In genomic region chr17:31549525-31550388, GRCh38 we compare ENCODE assay signal across 1 cellular context.
A peak's percentile ranks its signal among the peaks of the same experiment; 100 is the strongest.
TF ChIP-seq lines count a peak whose summit lies in the region.

No MANE protein-coding gene starts in this region.

TF ChIP-seq in HEK293, 187 proteins besides CTCF, POLR2A, EP300 and RAD21 (continued from another document):
- TF ChIP-seq FEZF1 (tag by site-specific recombination; IDR thresholded peaks at IDR 0.05) (no peak), ZNF350 (tag by site-specific recombination; IDR thresholded peaks at IDR 0.05) (no peak), ZNF184 (tag by site-specific recombination; IDR thresholded peaks at IDR 0.05) (peak; percentile 67; the same call in 1 of the 2 replicates), ZFHX2 (tag by site-specific recombination; conservative IDR thresholded peaks at IDR 0.05) (peak; percentile 91), ZNF426 (tag by site-specific recombination; IDR thresholded peaks at IDR 0.05) (no peak), ZNF621 (tag by site-specific recombination; IDR thresholded peaks at IDR 0.05) (no peak), ZNF791 (tag by site-specific recombination; IDR thresholded peaks at IDR 0.05) (no peak), ZBTB44 (tag by site-specific recombination; IDR thresholded peaks at IDR 0.05) (peak; percentile 53; the same call in 1 of the 2 replicates), ZNF561 (tag by site-specific recombination; IDR thresholded peaks at IDR 0.05; ENCODE audit: borderline replicate concordance) (peak; percentile 54; the same call in 1 of the 2 replicates), ZBTB26 (tag by site-specific recombination; optimal IDR thresholded peaks at IDR 0.05) (peak; percentile 88), SCRT2 (tag by site-specific recombination; IDR thresholded peaks at IDR 0.05) (no peak), SCRT1 (tag by site-specific recombination; IDR thresholded peaks at IDR 0.05; ENCODE audit: borderline replicate concordance) (no peak), ZBTB11 (tag by site-specific recombination; conservative IDR thresholded peaks at IDR 0.05; ENCODE audit: low read depth) (peak; percentile 96), ZNF175 (tag by site-specific recombination; IDR thresholded peaks at IDR 0.05) (no peak), ZNF707 (tag by site-specific recombination; IDR thresholded peaks at IDR 0.05) (no peak), ZNF23 (tag by site-specific recombination; IDR thresholded peaks at IDR 0.05; ENCODE audit: borderline replicate concordance) (no peak), HOXC10 (CRISPR knock-in tag; IDR thresholded peaks at IDR 0.05) (peak; percentile 54; the same call in 1 of the 2 replicates), ZNF404 (tag by site-specific recombination; IDR thresholded peaks at IDR 0.05) (no peak), ZNF843 (tag by site-specific recombination; IDR thresholded peaks at IDR 0.05) (0 out of 2 replicates have a peak, but pooled peaks have one; percentile 40), ATF2 (tag by site-specific recombination; IDR thresholded peaks at IDR 0.05; ENCODE audit: low read depth) (no peak), ZNF747 (tag by site-specific recombination; IDR thresholded peaks at IDR 0.05) (no peak), ZNF391 (tag by site-specific recombination; IDR thresholded peaks at IDR 0.05; ENCODE audit: borderline replicate concordance, low read depth) (peak; percentile 86; the same call in 1 of the 2 replicates), ZSCAN18 (tag by site-specific recombination; IDR thresholded peaks at IDR 0.05) (peak; percentile 91), INSM2 (tag by site-specific recombination; IDR thresholded peaks at IDR 0.05) (peak; percentile 77), ZNF654 (tag by site-specific recombination; IDR thresholded peaks at IDR 0.05; ENCODE audit: low read depth) (no peak), ZNF792 (tag by site-specific recombination; IDR thresholded peaks at IDR 0.05) (no peak), ZNF239 (tag by site-specific recombination; IDR thresholded peaks at IDR 0.05) (no peak; the same call in 1 of the 2 replicates), SP2 (tag by site-specific recombination; IDR thresholded peaks at IDR 0.05) (peak; percentile 86), HOXA7 (CRISPR knock-in tag; IDR thresholded peaks at IDR 0.05; ENCODE audit: borderline replicate concordance) (no peak)
